14 cellular contexts compared by ENCODE assay signal in the genomic region with DNA sequence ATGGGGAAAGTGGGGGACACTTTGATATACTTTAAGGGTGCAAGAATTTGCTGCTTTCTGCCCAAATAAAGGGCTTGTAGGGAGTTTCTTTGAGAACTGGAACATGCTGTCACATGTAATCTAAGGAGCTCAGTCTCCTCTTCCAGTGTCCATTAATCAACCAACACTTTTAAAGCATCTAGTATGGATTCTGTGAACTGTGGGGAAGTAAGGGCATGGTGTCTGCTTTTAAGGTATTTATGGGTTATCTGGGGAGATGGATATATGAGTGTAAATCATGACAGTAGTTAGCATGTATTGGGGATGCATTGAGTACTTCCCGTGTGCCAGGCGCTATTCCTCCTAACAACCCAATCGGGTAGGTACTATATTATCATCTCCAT.
DNase-seq lines count a peak whose midpoint lies in the region; ATAC-seq and TF ChIP-seq lines count a peak whose summit lies in the region.
"Had no signal": no experiment of that assay in that cellular context is flagged by ENCODE, and none has a peak within 500 bp of the region (broad histone marks: within the 10 kb centered on the region; RNA-seq: fewer than 3 reads in every experiment).

No MANE protein-coding gene starts in this region.

- peaks cover 4% of the 10 kb centered on the region for H3K9me3 Mint-ChIP-seq in endodermal cell

- peak overlapping the region; percentile 61; the same call in 1 of the 2 replicates for H3K4me2 ChIP-seq in PC-3 (ENCODE audit: low read length)
- H3K4me2 ChIP-seq in mesendoderm (ENCODE audit: low read length) = no peak overlapping the region

- peaks cover 13% of the 10 kb centered on the region for H3K27me3 Mint-ChIP-seq in endodermal cell (ENCODE audit: insufficient read depth)

- no peak for ATAC-seq in PC-3
- no peak for ATAC-seq in HG03469 (IDR thresholded peaks at IDR 0.05; ENCODE audit: unreplicated experiment)
- ATAC-seq: left lobe of liver, psoas muscle had no signal

- peak overlapping the region; percentile 24 for H3K18ac ChIP-seq in mesendoderm (ENCODE audit: low read length)

- no peaks in the 10 kb centered on the region for H3K9me2 ChIP-seq in PC-3 (replicated peaks; ENCODE audit: low read length)

- H3K36me3 Mint-ChIP-seq in endodermal cell (ENCODE audit: low read depth) = no peaks in the 10 kb centered on the region

- no peak for DNase-seq in PC-3
- no peak for DNase-seq in endodermal cell
- no peak for DNase-seq in mesendoderm
- DNase-seq in stomach = no peak
- no peak for DNase-seq in NCI-H2081 (lab: John Stamatoyannopoulos, UW)
- no peak for DNase-seq in lower leg skin (ENCODE audit: low spot score in 2 of 2)
- no peak for DNase-seq in cortex of kidney (lab: John Stamatoyannopoulos, UW)
- DNase-seq: activated T-cell treated with anti-CD3 and anti-CD28 coated beads for 4 hours, amygdala, NCI-H226, psoas muscle, spleen had no signal

- H3K23ac ChIP-seq in mesendoderm (ENCODE audit: low read length) = no peak overlapping the region

- no peak for TF ChIP-seq EP300 in stomach (IDR thresholded peaks at IDR 0.05)

- no peak overlapping the region; the same call in 1 of the 2 replicates for H3K9ac ChIP-seq in PC-3 (ENCODE audit: low read length)
- H3K9ac ChIP-seq in endodermal cell (ENCODE audit: extremely low read depth, low read length, poor library complexity, severe bottlenecking) = no peak overlapping the region
- H3K9ac ChIP-seq in mesendoderm (ENCODE audit: low read length) = peak overlapping the region; percentile 70

- 96 to 97% methylated on average over 3 of the region's 3 CpGs for WGBS in endodermal cell (ENCODE audit: insufficient coverage in 1 of 2, insufficient read length in 1 of 2), 2 experiments
- no CpG with 5 or more reads among the region's 3 CpGs for WGBS in mesendoderm (ENCODE audit: extremely low coverage, insufficient coverage, low lambda C conversion rate)
- 47 to 72% (median 59%) methylated on average over 3 of the region's 3 CpGs for WGBS in stomach, 5 donors
- WGBS in lower leg skin, 2 donors = 68 to 85% methylated on average over 3 of the region's 3 CpGs

- CTCF ChIA-PET in PC-3 (lab: Charles Lee) = no interaction called here

- no peak overlapping the region for H2AK5ac ChIP-seq in mesendoderm (ENCODE audit: low read length)

- H3K4me1 ChIP-seq in PC-3 (ENCODE audit: insufficient read depth, low read length) (peaks cover 5% of the 10 kb centered on the region; the same call in 1 of the 2 replicates), endodermal cell (ENCODE audit: control insufficient read depth, insufficient read depth, low read length) (no peaks in the 10 kb centered on the region), mesendoderm (ENCODE audit: control insufficient read depth, low read depth, low read length) (peaks cover 15% of the 10 kb centered on the region), stomach (peaks cover 0 to 29% (median 19%) of the 10 kb centered on the region in 4 donors)
- H3K4me1 ChIP-seq: psoas muscle, spleen had no signal

- intact Hi-C loops in PC-3 (cut with micrococcal nuclease) (no loop called here), stomach (cut with DNase I; ENCODE audit: low total_unique reads) (no loop called here), lower leg skin (cut with DNase I; ENCODE audit: low total_unique reads) (no loop called here)

- no peaks in the 10 kb centered on the region for H4K20me1 ChIP-seq in PC-3 (ENCODE audit: low read length)

- H3F3A ChIP-seq in PC-3 (ENCODE audit: low read length, unreplicated experiment) = no peaks in the 10 kb centered on the region

- 0 out of 2 replicates have a peak overlapping the region, but pooled peaks have one; percentile 20 for H3K27ac ChIP-seq in PC-3 (ENCODE audit: low read length)
- H3K27ac ChIP-seq in endodermal cell (ENCODE audit: low read depth, low read length) = no peak overlapping the region
- H3K27ac ChIP-seq in mesendoderm (ENCODE audit: low read depth, low read length) = no peak overlapping the region
- peak overlapping the region; percentile 79 to 92 (median 84) for H3K27ac ChIP-seq in stomach
- H3K27ac ChIP-seq: psoas muscle, spleen had no signal

- H2BK5ac ChIP-seq in mesendoderm (ENCODE audit: low read length) = no peak overlapping the region

- peak overlapping the region; percentile 74 for H4K5ac ChIP-seq in mesendoderm (ENCODE audit: low read length)

- H3K27me3 ChIP-seq in PC-3 (ENCODE audit: low read length) = no peaks in the 10 kb centered on the region
- H3K27me3 ChIP-seq in endodermal cell (ENCODE audit: control insufficient read depth, insufficient read depth, low read length, poor library complexity, severe bottlenecking) = peaks cover 7% of the 10 kb centered on the region
- no peaks in the 10 kb centered on the region for H3K27me3 ChIP-seq in mesendoderm (ENCODE audit: insufficient read depth, low read length, poor library complexity)
- H3K27me3 ChIP-seq in stomach = no peaks in the 10 kb centered on the region
- H3K27me3 ChIP-seq: spleen had no signal

- peak overlapping the region; percentile 37 for H3K4me3 Mint-ChIP-seq in endodermal cell

- H3K4ac ChIP-seq in mesendoderm (ENCODE audit: low read depth, low read length) = no peak overlapping the region

- TF ChIP-seq CTCF in PC-3 (conservative IDR thresholded peaks at IDR 0.05; ENCODE audit: low read depth, low read length) = no peak
- TF ChIP-seq CTCF in endodermal cell (conservative IDR thresholded peaks at IDR 0.05) = no peak
- no peak for TF ChIP-seq CTCF in stomach (IDR thresholded peaks at IDR 0.05)
- no peak for TF ChIP-seq CTCF in lower leg skin (IDR thresholded peaks at IDR 0.05)

- H3K79me2 ChIP-seq in PC-3 (ENCODE audit: low read length) (no peaks in the 10 kb centered on the region), mesendoderm (ENCODE audit: control insufficient read depth, insufficient read depth, low read length) (no peaks in the 10 kb centered on the region)

- H2AFZ ChIP-seq in PC-3 (ENCODE audit: low read length) = peak overlapping the region; percentile 74; the same call in 1 of the 2 replicates

- H4K8ac ChIP-seq in mesendoderm (ENCODE audit: low read depth, low read length) = peak overlapping the region; percentile 87

- peaks cover 30% of the 10 kb centered on the region for H3K4me1 Mint-ChIP-seq in endodermal cell

- POLR2A ChIA-PET in PC-3 (lab: Charles Lee; ENCODE audit: unreplicated experiment) = no interaction called here

- BruUV-seq in PC-3 (replicated peaks; lab: Mats Ljungman, UMichigan) = no TSS peak

- TF ChIP-seq POLR2A in stomach (IDR thresholded peaks at IDR 0.05) (peak in 1 of 4 donors; percentile 23), lower leg skin (IDR thresholded peaks at IDR 0.05) (no peak)

- H3K4me3 ChIP-seq in PC-3 (ENCODE audit: low read length) (no peak overlapping the region), endodermal cell (ENCODE audit: low read length) (no peak overlapping the region), mesendoderm (ENCODE audit: low read length) (no peak overlapping the region), stomach (peak overlapping the region in 1 of 4 donors; percentile 19), lower leg skin (ENCODE audit: low read depth, poor library complexity, severe bottlenecking) (no peak overlapping the region)
- H3K4me3 ChIP-seq: psoas muscle, spleen had no signal

- H3K36me3 ChIP-seq in PC-3 (ENCODE audit: low read depth, low read length) (no peaks in the 10 kb centered on the region), endodermal cell (ENCODE audit: control insufficient read depth, insufficient read depth, low read length) (no peaks in the 10 kb centered on the region), mesendoderm (ENCODE audit: control insufficient read depth, insufficient read depth, low read length) (no peaks in the 10 kb centered on the region), stomach (no peaks in the 10 kb centered on the region)
- H3K36me3 ChIP-seq: spleen had no signal

- H3K56ac ChIP-seq in mesendoderm (ENCODE audit: low read length) = peak overlapping the region; percentile 83

- H3K9me3 ChIP-seq in PC-3 (ENCODE audit: low read length) = no peaks in the 10 kb centered on the region
- no peaks in the 10 kb centered on the region for H3K9me3 ChIP-seq in endodermal cell (ENCODE audit: control insufficient read depth, low read length)
- H3K9me3 ChIP-seq in stomach = peaks cover 0 to 5% (median 0%) of the 10 kb centered on the region in 4 donors
- H3K9me3 ChIP-seq: psoas muscle had no signal

- no peak overlapping the region for H2BK120ac ChIP-seq in mesendoderm (ENCODE audit: low read depth, low read length)

- no peaks in the 10 kb centered on the region for H3K79me1 ChIP-seq in mesendoderm (ENCODE audit: low read length)

- H3K27ac Mint-ChIP-seq in endodermal cell = peak overlapping the region; percentile 91

- no peak overlapping the region for H2BK15ac ChIP-seq in mesendoderm (replicated peaks; ENCODE audit: low read depth)

Comparison
In these comparisons a context has a peak if more than half of its experiments do, and no peak if none do; other contexts are left out.
1. H3K27ac ChIP-seq: peak in PC-3 (single experiment) and stomach (5 of 5); none in endodermal cell (single experiment) and mesendoderm (single experiment).